ENCODE assay signal across 8 cellular contexts in the genomic region with DNA sequence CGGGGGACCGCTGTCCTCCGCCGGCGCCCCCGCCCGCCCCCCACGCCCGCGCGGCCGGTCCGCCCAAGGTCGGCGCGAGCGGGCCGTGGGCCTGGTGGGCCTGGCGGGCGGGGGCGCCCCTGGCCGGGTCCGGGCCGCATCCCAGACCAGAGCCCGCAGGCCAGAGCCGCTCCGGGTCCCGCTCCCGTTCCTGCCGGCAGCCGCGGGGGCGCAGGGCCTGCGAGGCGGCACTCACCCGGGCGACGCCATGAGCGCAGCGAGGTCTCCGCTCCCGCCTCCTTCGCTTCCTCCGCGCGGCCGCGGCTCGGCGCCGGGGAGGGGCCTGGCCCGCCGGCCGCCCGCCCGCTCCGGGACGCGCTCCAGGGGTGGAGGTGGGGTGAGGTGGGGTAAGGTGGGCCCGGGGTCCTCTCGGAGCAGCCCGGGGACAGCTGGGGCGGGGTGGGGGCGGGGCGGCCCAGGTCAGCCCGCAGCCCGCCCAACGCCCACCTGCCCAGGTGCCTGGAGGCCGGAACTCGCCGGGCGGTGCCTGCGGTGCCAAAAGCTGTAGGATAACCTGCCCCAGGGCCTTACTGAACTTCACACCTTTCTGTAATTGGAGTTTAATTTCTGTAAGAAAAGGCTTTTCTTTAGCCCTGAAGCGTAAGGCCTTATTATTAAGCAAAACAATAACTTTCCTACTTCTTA. TPM values are rescaled to one million over a fixed set of nuclear protein-coding genes. Genes with fewer than 3 reads are reported as not detected.
DNase-seq lines count a peak whose midpoint lies in the region; ATAC-seq and TF ChIP-seq lines count a peak whose summit lies in the region.

A gene with protein sequence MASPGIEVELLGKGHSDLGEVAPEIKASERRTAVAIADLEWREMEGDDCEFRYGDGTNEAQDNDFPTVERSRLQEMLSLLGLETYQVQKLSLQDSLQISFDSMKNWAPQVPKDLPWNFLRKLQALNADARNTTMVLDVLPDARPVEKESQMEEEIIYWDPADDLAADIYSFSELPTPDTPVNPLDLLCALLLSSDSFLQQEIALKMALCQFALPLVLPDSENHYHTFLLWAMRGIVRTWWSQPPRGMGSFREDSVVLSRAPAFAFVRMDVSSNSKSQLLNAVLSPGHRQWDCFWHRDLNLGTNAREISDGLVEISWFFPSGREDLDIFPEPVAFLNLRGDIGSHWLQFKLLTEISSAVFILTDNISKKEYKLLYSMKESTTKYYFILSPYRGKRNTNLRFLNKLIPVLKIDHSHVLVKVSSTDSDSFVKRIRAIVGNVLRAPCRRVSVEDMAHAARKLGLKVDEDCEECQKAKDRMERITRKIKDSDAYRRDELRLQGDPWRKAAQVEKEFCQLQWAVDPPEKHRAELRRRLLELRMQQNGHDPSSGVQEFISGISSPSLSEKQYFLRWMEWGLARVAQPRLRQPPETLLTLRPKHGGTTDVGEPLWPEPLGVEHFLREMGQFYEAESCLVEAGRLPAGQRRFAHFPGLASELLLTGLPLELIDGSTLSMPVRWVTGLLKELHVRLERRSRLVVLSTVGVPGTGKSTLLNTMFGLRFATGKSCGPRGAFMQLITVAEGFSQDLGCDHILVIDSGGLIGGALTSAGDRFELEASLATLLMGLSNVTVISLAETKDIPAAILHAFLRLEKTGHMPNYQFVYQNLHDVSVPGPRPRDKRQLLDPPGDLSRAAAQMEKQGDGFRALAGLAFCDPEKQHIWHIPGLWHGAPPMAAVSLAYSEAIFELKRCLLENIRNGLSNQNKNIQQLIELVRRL (minus strand): TSS at position 270 of the 684 bp plus-strand sequence. CDS start 21 bp downstream, at position 249.

- ATAC-seq in GM21825 (IDR thresholded peaks at IDR 0.05; ENCODE audit: unreplicated experiment) (peak; percentile 71), HG02938 (IDR thresholded peaks at IDR 0.05; ENCODE audit: unreplicated experiment) (no peak)

- H3K4me3 ChIP-seq in kidney epithelial cell (ENCODE audit: low read depth, low read length): peak within 1 kb of the TSS; percentile 54

- no peaks in the 10 kb centered on the region for H3K36me3 ChIP-seq in kidney epithelial cell (ENCODE audit: control insufficient read depth, insufficient read depth, low read length)

- H3K27me3 ChIP-seq in kidney epithelial cell (ENCODE audit: control insufficient read depth, insufficient read depth, low read length): no peaks in the 10 kb centered on the region

- TF ChIP-seq CTCF in GM10266 (IDR thresholded peaks at IDR 0.05; ENCODE audit: control insufficient read depth, insufficient read depth, low read depth, missing control alignments): no peak
- TF ChIP-seq CTCF in kidney epithelial cell (IDR thresholded peaks at IDR 0.05; ENCODE audit: insufficient read depth, low read length, poor library complexity, severe bottlenecking): no peak

- DNase-seq in GM10266 (ENCODE audit: extremely low spot score): peak; percentile 91
- peak; percentile 45 for DNase-seq in M059J (ENCODE audit: low read depth)
- DNase-seq in activated CD4-positive, CD25-positive, alpha-beta regulatory T cell treated with anti-CD3 and anti-CD28 coated beads, Interleukin-2, amount 50 U/mL, for 16 hours (ENCODE audit: low read depth, low spot score): peak; percentile 19
- DNase-seq in cerebellum (ENCODE audit: low spot score): peak; percentile 68
- no peak for DNase-seq in kidney epithelial cell (ENCODE audit: low read depth)
- DNase-seq in stimulated activated CD4-positive, alpha-beta T cell treated with anti-CD3 and anti-CD28 coated beads, Interleukin-15, amount 100 ng/mL, for 24 hours: peak; percentile 66

RNA-seq across cellular contexts. Expression of the gene that starts here (rescaled TPM):
- total RNA-seq in M059J (2014; rRNA removed; shearing (Covaris generic)): 40.9 and 45.0 TPM in 2 replicates
- total RNA-seq in cerebellum (31.6 TPM), kidney epithelial cell (30.0 and 30.1 TPM in 2 replicates)
